8 cellular contexts compared by ENCODE assay signal in genomic region chr9:134413890-134414731, GRCh38.
DNase-seq lines count a peak whose midpoint lies in the region; ATAC-seq and TF ChIP-seq lines count a peak whose summit lies in the region.

No MANE protein-coding gene starts in this region.

- no peak overlapping the region for H3K27ac Mint-ChIP-seq in nephron progenitor cell
- H3K27ac Mint-ChIP-seq in T-helper 2 cell treated with Interferon-gamma antibody and Interleukin-4, amounts not matched to agents 5 μg/mL and 100 μg/mL, for 36 hours: no peak overlapping the region

- ATAC-seq in HG02610 (IDR thresholded peaks at IDR 0.05; ENCODE audit: unreplicated experiment): no peak
- no peak for ATAC-seq in GM18870 (IDR thresholded peaks at IDR 0.05; ENCODE audit: unreplicated experiment)

- H3K4me3 Mint-ChIP-seq in nephron progenitor cell: no peak overlapping the region
- no peak overlapping the region for H3K4me3 Mint-ChIP-seq in T-helper 2 cell treated with Interferon-gamma antibody and Interleukin-4, amounts not matched to agents 5 μg/mL and 100 μg/mL, for 36 hours

- DNase-seq in COLO829 (ENCODE audit: low spot score): peak; percentile 99
- DNase-seq in NCI-H2196 treated with DMSO at 0.1 percent for 48 hours (lab: John Stamatoyannopoulos, UW; ENCODE audit: unreplicated experiment): peak; percentile 88
- DNase-seq in dedifferentiated amniotic fluid mesenchymal stem cell (ENCODE audit: extremely low spot score): peak; percentile 52
- peak; percentile 55 for DNase-seq in nephron progenitor cell
- no peak for DNase-seq in WERI-Rb-1
- no peak for DNase-seq in T-helper 2 cell treated with Interferon-gamma antibody and Interleukin-4, amounts not matched to agents 5 μg/mL and 100 μg/mL, for 36 hours (ENCODE audit: low spot score)

- H3K27me3 Mint-ChIP-seq in nephron progenitor cell (ENCODE audit: low read depth, poor library complexity): no peaks in the 10 kb centered on the region
- H3K27me3 Mint-ChIP-seq in T-helper 2 cell treated with Interferon-gamma antibody and Interleukin-4, amounts not matched to agents 5 μg/mL and 100 μg/mL, for 36 hours (ENCODE audit: low read depth): no peaks in the 10 kb centered on the region

- no peaks in the 10 kb centered on the region for H3K9me3 Mint-ChIP-seq in nephron progenitor cell
- no peaks in the 10 kb centered on the region for H3K9me3 Mint-ChIP-seq in T-helper 2 cell treated with Interferon-gamma antibody and Interleukin-4, amounts not matched to agents 5 μg/mL and 100 μg/mL, for 36 hours

- no peaks in the 10 kb centered on the region for H3K36me3 Mint-ChIP-seq in nephron progenitor cell (ENCODE audit: low read depth)
- H3K36me3 Mint-ChIP-seq in T-helper 2 cell treated with Interferon-gamma antibody and Interleukin-4, amounts not matched to agents 5 μg/mL and 100 μg/mL, for 36 hours (ENCODE audit: low read depth): no peaks in the 10 kb centered on the region

- H3K4me1 Mint-ChIP-seq in nephron progenitor cell: peaks cover 41% of the 10 kb centered on the region
- H3K4me1 Mint-ChIP-seq in T-helper 2 cell treated with Interferon-gamma antibody and Interleukin-4, amounts not matched to agents 5 μg/mL and 100 μg/mL, for 36 hours (ENCODE audit: low read depth): no peaks in the 10 kb centered on the region

- H3K36me3 ChIP-seq in WERI-Rb-1: peaks cover 20% of the 10 kb centered on the region

- H3K27me3 ChIP-seq in WERI-Rb-1 (ENCODE audit: insufficient read depth, low read depth, severe bottlenecking): no peaks in the 10 kb centered on the region

- no peaks in the 10 kb centered on the region for H3K9me3 ChIP-seq in WERI-Rb-1 (ENCODE audit: severe bottlenecking)

- H3K4me3 ChIP-seq in WERI-Rb-1 (ENCODE audit: low read depth, low read length): no peak overlapping the region

- TF ChIP-seq CTCF in nephron progenitor cell (IDR thresholded peaks at IDR 0.05) (no peak), WERI-Rb-1 (IDR thresholded peaks at IDR 0.05; ENCODE audit: low read depth, low read length) (no peak)

- H3K27ac ChIP-seq in WERI-Rb-1: no peak overlapping the region

Comparison
In these comparisons a context has a peak if more than half of its experiments do, and no peak if none do; other contexts are left out.
1. DNase-seq: peak in COLO829 (single experiment), NCI-H2196 treated with DMSO at 0.1 percent for 48 hours (single experiment), dedifferentiated amniotic fluid mesenchymal stem cell (single experiment) and nephron progenitor cell (single experiment); none in WERI-Rb-1 (single experiment) and T-helper 2 cell treated with Interferon-gamma antibody and Interleukin-4, amounts not matched to agents 5 μg/mL and 100 μg/mL, for 36 hours (single experiment).